15 cellular contexts compared by ENCODE assay signal in genomic region chr11:65278351-65278750, GRCh38. TPM values are rescaled to one million over a fixed set of nuclear protein-coding genes. Genes with fewer than 3 reads are reported as not detected.
DNase-seq lines count a peak whose midpoint lies in the region; ATAC-seq and TF ChIP-seq lines count a peak whose summit lies in the region.
"Had no signal": no experiment of that assay in that cellular context is flagged by ENCODE, and none has a peak within 500 bp of the region (broad histone marks: within the 10 kb centered on the region; RNA-seq: fewer than 3 reads in every experiment).

No MANE protein-coding gene starts in this region.

- TF ChIP-seq POLR2A in uterus (IDR thresholded peaks at IDR 0.05) (no peak), breast epithelium (IDR thresholded peaks at IDR 0.05) (no peak), lower leg skin (IDR thresholded peaks at IDR 0.05) (no peak)

- H3K36me3 ChIP-seq in hepatocyte (replicated peaks; ENCODE audit: insufficient read depth, low read depth) (no peaks in the 10 kb centered on the region), uterus (no peaks in the 10 kb centered on the region), breast epithelium (peaks cover 4% of the 10 kb centered on the region)

- no peak for ATAC-seq in stimulated activated naive CD8-positive, alpha-beta T cell treated with anti-CD3 and anti-CD28 coated beads, Interleukin-15, Interleukin-2, amounts not matched to agents 100 U/mL and 50 U/mL, for 24 hours
- no peak for ATAC-seq in activated T-helper 17 cell treated with anti-CD3 and anti-CD28 coated beads, Interleukin-2, amount 50 U/mL, for 72 hours (replicated peaks)

- H3K4me2 ChIP-seq in hepatocyte: peak overlapping the region; percentile 4

- no peak overlapping the region for H2AFZ ChIP-seq in hepatocyte

- no peaks in the 10 kb centered on the region for H3K9me3 Mint-ChIP-seq in stimulated activated naive CD8-positive, alpha-beta T cell treated with anti-CD3 and anti-CD28 coated beads, Interleukin-15, Interleukin-2, amounts not matched to agents 100 ng/mL and 50 ng/mL, for 24 hours
- no peaks in the 10 kb centered on the region for H3K9me3 Mint-ChIP-seq in activated T-helper 17 cell treated with anti-CD3 and anti-CD28 coated beads, Interleukin-2, amount 50 U/mL, for 72 hours

- peak overlapping the region; percentile 16 for H3K27ac Mint-ChIP-seq in stimulated activated naive CD8-positive, alpha-beta T cell treated with anti-CD3 and anti-CD28 coated beads, Interleukin-15, Interleukin-2, amounts not matched to agents 100 ng/mL and 50 ng/mL, for 24 hours
- peak overlapping the region; percentile 44 for H3K27ac Mint-ChIP-seq in activated T-helper 17 cell treated with anti-CD3 and anti-CD28 coated beads, Interleukin-2, amount 50 U/mL, for 72 hours

- no peaks in the 10 kb centered on the region for H3K27me3 ChIP-seq in hepatocyte
- H3K27me3 ChIP-seq in uterus: no peaks in the 10 kb centered on the region
- H3K27me3 ChIP-seq in breast epithelium: no peaks in the 10 kb centered on the region

- no peak overlapping the region for H3K4me3 Mint-ChIP-seq in stimulated activated naive CD8-positive, alpha-beta T cell treated with anti-CD3 and anti-CD28 coated beads, Interleukin-15, Interleukin-2, amounts not matched to agents 100 ng/mL and 50 ng/mL, for 24 hours
- no peak overlapping the region for H3K4me3 Mint-ChIP-seq in activated T-helper 17 cell treated with anti-CD3 and anti-CD28 coated beads, Interleukin-2, amount 50 U/mL, for 72 hours

- no peaks in the 10 kb centered on the region for H3K9me2 ChIP-seq in hepatocyte (replicated peaks; ENCODE audit: insufficient read depth)

- H3K4me1 Mint-ChIP-seq in stimulated activated naive CD8-positive, alpha-beta T cell treated with anti-CD3 and anti-CD28 coated beads, Interleukin-15, Interleukin-2, amounts not matched to agents 100 ng/mL and 50 ng/mL, for 24 hours (ENCODE audit: low read depth): peaks cover 16% of the 10 kb centered on the region
- H3K4me1 Mint-ChIP-seq in activated T-helper 17 cell treated with anti-CD3 and anti-CD28 coated beads, Interleukin-2, amount 50 U/mL, for 72 hours: peaks cover 10% of the 10 kb centered on the region

- H3K4me1 ChIP-seq in hepatocyte (ENCODE audit: insufficient read depth) (peaks cover 42% of the 10 kb centered on the region), uterus (peaks cover 0 to 16% of the 10 kb centered on the region in 2 donors), breast epithelium (no peaks in the 10 kb centered on the region)

- H3K9me3 ChIP-seq in hepatocyte (ENCODE audit: low read depth) (no peaks in the 10 kb centered on the region), uterus (no peaks in the 10 kb centered on the region), breast epithelium (no peaks in the 10 kb centered on the region)

- H3K4me3 ChIP-seq in hepatocyte: no peak overlapping the region
- H3K4me3 ChIP-seq in uterus: no peak overlapping the region
- H3K4me3 ChIP-seq in breast epithelium: no peak overlapping the region
- no peak overlapping the region for H3K4me3 ChIP-seq in lower leg skin (ENCODE audit: low read depth, poor library complexity, severe bottlenecking)

- no peak for DNase-seq in stimulated activated naive CD8-positive, alpha-beta T cell treated with anti-CD3 and anti-CD28 coated beads, Interleukin-15, Interleukin-2, amounts not matched to agents 100 U/mL and 50 U/mL, for 24 hours
- DNase-seq in hepatocyte (ENCODE audit: low spot score) (no peak), uterus (no peak), SHP77 (lab: John Stamatoyannopoulos, UW) (no peak), breast epithelium (ENCODE audit: low spot score in 2 of 2) (no peak), lower leg skin (ENCODE audit: low spot score in 2 of 2) (no peak)
- DNase-seq: activated CD4-positive, CD25-positive, alpha-beta regulatory T cell; cortex of kidney; KG1; mammary epithelial cell; NCI-H1417 treated with DMSO at 0.1 percent for 48 hours; NCI-H345; small intestine had no signal

- peaks cover 3% of the 10 kb centered on the region for H3K79me2 ChIP-seq in hepatocyte

- WGBS in hepatocyte (ENCODE audit: low lambda C conversion rate, missing lambda C conversion rate): 42% methylated on average over 2 of the region's 2 CpGs
- 83 to 86% methylated on average over 2 of the region's 2 CpGs for WGBS in lower leg skin, 2 donors

- peak overlapping the region; percentile 88 for H3K27ac ChIP-seq in hepatocyte
- H3K27ac ChIP-seq in uterus: peak overlapping the region; percentile 64 to 73
- H3K27ac ChIP-seq in breast epithelium: no peak overlapping the region

- intact Hi-C loops in uterus (cut with DNase I; ENCODE audit: low total_unique reads): no loop called here
- intact Hi-C loops in breast epithelium (cut with DNase I; ENCODE audit: low total_unique reads): loop anchor here (5.0 kb wide), 1 partner anchor 39 kb away; no protein-coding TSS in a partner anchor
- intact Hi-C loops in lower leg skin (cut with DNase I; ENCODE audit: low total_unique reads): loop anchor here (5.0 kb wide), 1 partner anchor 39 kb away; no protein-coding TSS in a partner anchor

- peaks cover 65% of the 10 kb centered on the region for H3K36me3 Mint-ChIP-seq in stimulated activated naive CD8-positive, alpha-beta T cell treated with anti-CD3 and anti-CD28 coated beads, Interleukin-15, Interleukin-2, amounts not matched to agents 100 ng/mL and 50 ng/mL, for 24 hours (ENCODE audit: low read depth)
- peaks cover 90% of the 10 kb centered on the region for H3K36me3 Mint-ChIP-seq in activated T-helper 17 cell treated with anti-CD3 and anti-CD28 coated beads, Interleukin-2, amount 50 U/mL, for 72 hours (ENCODE audit: low read depth)

- H4K20me1 ChIP-seq in hepatocyte (ENCODE audit: insufficient read depth, poor library complexity, severe bottlenecking): no peaks in the 10 kb centered on the region

- H3K27me3 Mint-ChIP-seq in stimulated activated naive CD8-positive, alpha-beta T cell treated with anti-CD3 and anti-CD28 coated beads, Interleukin-15, Interleukin-2, amounts not matched to agents 100 ng/mL and 50 ng/mL, for 24 hours: no peaks in the 10 kb centered on the region
- no peaks in the 10 kb centered on the region for H3K27me3 Mint-ChIP-seq in activated T-helper 17 cell treated with anti-CD3 and anti-CD28 coated beads, Interleukin-2, amount 50 U/mL, for 72 hours

- TF ChIP-seq CTCF in hepatocyte (IDR thresholded peaks at IDR 0.05; ENCODE audit: poor library complexity): no peak
- TF ChIP-seq CTCF in uterus (IDR thresholded peaks at IDR 0.05): no peak
- no peak for TF ChIP-seq CTCF in breast epithelium (IDR thresholded peaks at IDR 0.05)
- TF ChIP-seq CTCF in lower leg skin (IDR thresholded peaks at IDR 0.05): no peak

RNA-seq across cellular contexts. Expression of gene POLA2, which starts 16.6 kb away (rescaled TPM):
- 10 to 100 TPM; 54.6 to 64.1 TPM for total RNA-seq in activated T-helper 17 cell treated with anti-CD3 and anti-CD28 coated beads, Interleukin-2, amount 50 U/mL, for 72 hours
- total RNA-seq in hepatocyte (2.5 and 4.1 TPM in 2 replicates), uterus (10 to 100 TPM in 2 of 4 donors, 1 to 10 TPM in 2; 3.3 to 13.5 (median 7.6) TPM), breast epithelium (10 to 100 TPM in 2 of 3 donors, 1 to 10 TPM in 1; 6.4 to 17.9 (median 13.8) TPM), lower leg skin (10 to 100 TPM in 1 of 4 donors, 1 to 10 TPM in 3; 6.7 to 11.2 (median 7.6) TPM)
- polyA plus RNA-seq in hepatocyte: 5.0 and 8.0 TPM in 2 replicates

RNA-seq across cellular contexts. Expression of gene CDC42EP2, which starts 36.3 kb away (rescaled TPM):
- total RNA-seq in activated T-helper 17 cell treated with anti-CD3 and anti-CD28 coated beads, Interleukin-2, amount 50 U/mL, for 72 hours: 1 to 10 TPM in 1 of 2 donors, under 1 TPM in 1; 0.73 to 2.0 TPM
- total RNA-seq in hepatocyte (19.5 and 21.7 TPM in 2 replicates), uterus (10 to 100 TPM in 3 of 4 donors, 1 to 10 TPM in 1; 9.7 to 65.3 (median 33.2) TPM), breast epithelium (10 to 100 TPM; 11.3 to 20.8 (median 13.4) TPM), lower leg skin (1 to 10 TPM in 3 of 4 donors, not detected in 1; 2.5 to 4.2 (median 3.4) TPM)
- polyA plus RNA-seq in hepatocyte: 31.2 and 35.0 TPM in 2 replicates

RNA-seq across cellular contexts. Expression of gene DPF2, which starts 55.3 kb away (rescaled TPM):
- 10 to 100 TPM; 66.0 to 89.5 TPM for total RNA-seq in activated T-helper 17 cell treated with anti-CD3 and anti-CD28 coated beads, Interleukin-2, amount 50 U/mL, for 72 hours
- 26.8 and 28.4 TPM in 2 replicates for total RNA-seq in hepatocyte
- 50.0 and 51.6 TPM in 2 replicates for polyA plus RNA-seq in hepatocyte
- 100 to 1,000 TPM in 1 of 4 donors, 10 to 100 TPM in 3; 16.1 to 108 (median 56.8) TPM for total RNA-seq in uterus
- total RNA-seq in breast epithelium: 10 to 100 TPM; 30.7 to 44.8 (median 39.7) TPM
- total RNA-seq in lower leg skin: 10 to 100 TPM; 20.6 to 36.4 (median 26.1) TPM

Comparison
In these comparisons a context has a peak if more than half of its experiments do, and no peak if none do; other contexts are left out.
1. H3K27ac ChIP-seq: peak in hepatocyte (single experiment) and uterus (2 of 2); none in breast epithelium (0 of 2).